In the genomic region with DNA sequence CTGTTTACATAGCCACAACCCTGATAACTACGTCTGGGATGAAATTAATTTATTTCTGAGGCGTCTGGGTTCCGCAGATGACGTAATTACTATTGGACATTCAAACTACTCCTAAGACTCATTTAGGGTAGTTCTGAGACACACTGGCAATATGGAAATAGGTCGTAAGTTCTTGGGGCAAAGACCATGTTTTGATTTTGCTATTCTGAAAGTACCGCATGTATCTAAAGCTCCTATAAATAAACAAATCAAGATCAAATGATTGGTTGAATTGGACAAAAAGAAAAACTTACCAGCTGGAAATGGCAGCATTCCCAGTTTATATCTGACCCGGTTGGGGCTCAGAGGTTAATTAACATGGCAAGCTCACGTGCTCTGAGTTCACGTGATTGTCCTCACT, we compare ENCODE assay signal across 2 cellular contexts.
TF ChIP-seq lines count a peak whose summit lies in the region.

No MANE protein-coding gene starts in this region.

TF ChIP-seq in liver, 16 proteins besides CTCF, POLR2A, EP300 and RAD21 (continued from another document):
- TF ChIP-seq, protein P1, sequence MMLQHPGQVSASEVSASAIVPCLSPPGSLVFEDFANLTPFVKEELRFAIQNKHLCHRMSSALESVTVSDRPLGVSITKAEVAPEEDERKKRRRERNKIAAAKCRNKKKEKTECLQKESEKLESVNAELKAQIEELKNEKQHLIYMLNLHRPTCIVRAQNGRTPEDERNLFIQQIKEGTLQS (IDR thresholded peaks at IDR 0.05), result no peak
- TF ChIP-seq, protein P2, sequence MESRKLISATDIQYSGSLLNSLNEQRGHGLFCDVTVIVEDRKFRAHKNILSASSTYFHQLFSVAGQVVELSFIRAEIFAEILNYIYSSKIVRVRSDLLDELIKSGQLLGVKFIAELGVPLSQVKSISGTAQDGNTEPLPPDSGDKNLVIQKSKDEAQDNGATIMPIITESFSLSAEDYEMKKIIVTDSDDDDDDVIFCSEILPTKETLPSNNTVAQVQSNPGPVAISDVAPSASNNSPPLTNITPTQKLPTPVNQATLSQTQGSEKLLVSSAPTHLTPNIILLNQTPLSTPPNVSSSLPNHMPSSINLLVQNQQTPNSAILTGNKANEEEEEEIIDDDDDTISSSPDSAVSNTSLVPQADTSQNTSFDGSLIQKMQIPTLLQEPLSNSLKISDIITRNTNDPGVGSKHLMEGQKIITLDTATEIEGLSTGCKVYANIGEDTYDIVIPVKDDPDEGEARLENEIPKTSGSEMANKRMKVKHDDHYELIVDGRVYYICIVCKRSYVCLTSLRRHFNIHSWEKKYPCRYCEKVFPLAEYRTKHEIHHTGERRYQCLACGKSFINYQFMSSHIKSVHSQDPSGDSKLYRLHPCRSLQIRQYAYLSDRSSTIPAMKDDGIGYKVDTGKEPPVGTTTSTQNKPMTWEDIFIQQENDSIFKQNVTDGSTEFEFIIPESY (IDR thresholded peaks at IDR 0.05), result no peak
- TF ChIP-seq GABPA (IDR thresholded peaks at IDR 0.05 in 1 of 2, conservative IDR thresholded peaks at IDR 0.05 in 1 of 2), result no peak
- TF ChIP-seq, protein P3, sequence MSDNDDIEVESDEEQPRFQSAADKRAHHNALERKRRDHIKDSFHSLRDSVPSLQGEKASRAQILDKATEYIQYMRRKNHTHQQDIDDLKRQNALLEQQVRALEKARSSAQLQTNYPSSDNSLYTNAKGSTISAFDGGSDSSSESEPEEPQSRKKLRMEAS (IDR thresholded peaks at IDR 0.05), result no peak
- TF ChIP-seq, protein P4, sequence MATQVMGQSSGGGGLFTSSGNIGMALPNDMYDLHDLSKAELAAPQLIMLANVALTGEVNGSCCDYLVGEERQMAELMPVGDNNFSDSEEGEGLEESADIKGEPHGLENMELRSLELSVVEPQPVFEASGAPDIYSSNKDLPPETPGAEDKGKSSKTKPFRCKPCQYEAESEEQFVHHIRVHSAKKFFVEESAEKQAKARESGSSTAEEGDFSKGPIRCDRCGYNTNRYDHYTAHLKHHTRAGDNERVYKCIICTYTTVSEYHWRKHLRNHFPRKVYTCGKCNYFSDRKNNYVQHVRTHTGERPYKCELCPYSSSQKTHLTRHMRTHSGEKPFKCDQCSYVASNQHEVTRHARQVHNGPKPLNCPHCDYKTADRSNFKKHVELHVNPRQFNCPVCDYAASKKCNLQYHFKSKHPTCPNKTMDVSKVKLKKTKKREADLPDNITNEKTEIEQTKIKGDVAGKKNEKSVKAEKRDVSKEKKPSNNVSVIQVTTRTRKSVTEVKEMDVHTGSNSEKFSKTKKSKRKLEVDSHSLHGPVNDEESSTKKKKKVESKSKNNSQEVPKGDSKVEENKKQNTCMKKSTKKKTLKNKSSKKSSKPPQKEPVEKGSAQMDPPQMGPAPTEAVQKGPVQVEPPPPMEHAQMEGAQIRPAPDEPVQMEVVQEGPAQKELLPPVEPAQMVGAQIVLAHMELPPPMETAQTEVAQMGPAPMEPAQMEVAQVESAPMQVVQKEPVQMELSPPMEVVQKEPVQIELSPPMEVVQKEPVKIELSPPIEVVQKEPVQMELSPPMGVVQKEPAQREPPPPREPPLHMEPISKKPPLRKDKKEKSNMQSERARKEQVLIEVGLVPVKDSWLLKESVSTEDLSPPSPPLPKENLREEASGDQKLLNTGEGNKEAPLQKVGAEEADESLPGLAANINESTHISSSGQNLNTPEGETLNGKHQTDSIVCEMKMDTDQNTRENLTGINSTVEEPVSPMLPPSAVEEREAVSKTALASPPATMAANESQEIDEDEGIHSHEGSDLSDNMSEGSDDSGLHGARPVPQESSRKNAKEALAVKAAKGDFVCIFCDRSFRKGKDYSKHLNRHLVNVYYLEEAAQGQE (IDR thresholded peaks at IDR 0.05), result no peak
- TF ChIP-seq YY1 (IDR thresholded peaks at IDR 0.05), result no peak

TF ChIP-seq in HepG2, 621 proteins besides CTCF, POLR2A, EP300 and RAD21:
- TF ChIP-seq, protein P5, sequence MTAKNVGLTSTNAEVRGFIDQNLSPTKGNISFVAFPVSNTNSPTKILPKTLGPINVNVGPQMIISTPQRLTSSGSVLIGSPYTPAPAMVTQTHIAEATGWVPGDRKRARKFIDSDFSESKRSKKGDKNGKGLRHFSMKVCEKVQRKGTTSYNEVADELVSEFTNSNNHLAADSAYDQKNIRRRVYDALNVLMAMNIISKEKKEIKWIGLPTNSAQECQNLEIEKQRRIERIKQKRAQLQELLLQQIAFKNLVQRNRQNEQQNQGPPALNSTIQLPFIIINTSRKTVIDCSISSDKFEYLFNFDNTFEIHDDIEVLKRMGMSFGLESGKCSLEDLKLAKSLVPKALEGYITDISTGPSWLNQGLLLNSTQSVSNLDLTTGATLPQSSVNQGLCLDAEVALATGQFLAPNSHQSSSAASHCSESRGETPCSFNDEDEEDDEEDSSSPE (CRISPR knock-in tag; IDR thresholded peaks at IDR 0.05), result no peak
- TF ChIP-seq FOXP1 (IDR thresholded peaks at IDR 0.05) (no peak), FOXP1 (CRISPR knock-in tag; IDR thresholded peaks at IDR 0.05) (no peak)
- TF ChIP-seq, protein P6, sequence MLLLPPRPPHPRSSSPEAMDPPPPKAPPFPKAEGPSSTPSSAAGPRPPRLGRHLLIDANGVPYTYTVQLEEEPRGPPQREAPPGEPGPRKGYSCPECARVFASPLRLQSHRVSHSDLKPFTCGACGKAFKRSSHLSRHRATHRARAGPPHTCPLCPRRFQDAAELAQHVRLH (CRISPR knock-in tag; IDR thresholded peaks at IDR 0.05; ENCODE audit: borderline replicate concordance, low read depth), result no peak
